In the genomic region with DNA sequence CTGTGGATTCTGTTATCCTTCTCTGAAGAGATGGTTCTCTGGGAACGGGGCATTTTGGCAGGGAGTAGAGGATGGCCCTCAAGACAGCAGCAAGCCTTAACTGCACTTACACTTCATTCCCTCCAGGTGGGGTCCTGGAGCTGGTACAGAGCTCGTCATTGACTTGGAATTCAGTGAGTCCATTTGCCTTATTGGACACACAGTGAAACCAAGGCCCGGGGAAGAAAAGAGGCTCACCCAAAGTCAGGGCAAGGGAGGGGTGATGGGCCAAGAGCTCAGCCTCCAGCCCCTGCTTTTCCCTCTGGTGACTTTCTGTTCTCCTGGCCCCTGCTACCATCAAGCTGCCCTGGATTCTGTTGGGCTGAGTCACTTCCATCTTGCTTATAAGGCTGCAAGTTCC, we compare ENCODE assay signal across 8 cellular contexts.
DNase-seq lines count a peak whose midpoint lies in the region; ATAC-seq, FAIRE-seq and TF ChIP-seq lines count a peak whose summit lies in the region.

No MANE protein-coding gene starts in this region.

- intact Hi-C loops in left ventricle myocardium inferior (cut with micrococcal nuclease) = no loop called here

- ATAC-seq in SK-N-SH treated with all-trans-retinoic acid at 6 μM for 48 hours (peak; percentile 41), HG02840 (IDR thresholded peaks at IDR 0.05; ENCODE audit: low FRiP score, unreplicated experiment) (no peak), GM18868 (IDR thresholded peaks at IDR 0.05; ENCODE audit: unreplicated experiment) (no peak)

- no peak overlapping the region for H3K27ac ChIP-seq in left ventricle myocardium inferior (replicated peaks)

- H3K4me1 ChIP-seq in left ventricle myocardium inferior = peaks cover 4% of the 10 kb centered on the region

- TF ChIP-seq RAD21 in Ishikawa (IDR thresholded peaks at IDR 0.05; ENCODE audit: low read depth) = peak; percentile 83

- FAIRE-seq in frontal cortex (lab: Jason Lieb, UNC) = no peak

- peak; percentile 52 to 55 for DNase-seq in SHP77 (lab: John Stamatoyannopoulos, UW)
- no peak for DNase-seq in SHP77 treated with DMSO at 0.1 percent for 48 hours (lab: John Stamatoyannopoulos, UW)
- DNase-seq in left ventricle myocardium inferior = no peak
- no peak for DNase-seq in frontal cortex (ENCODE audit: low spot score in 2 of 2)

- no peaks in the 10 kb centered on the region for H3K36me3 ChIP-seq in left ventricle myocardium inferior

- peaks cover 48% of the 10 kb centered on the region for H3K27me3 ChIP-seq in left ventricle myocardium inferior (ENCODE audit: low read depth)

- no peak for TF ChIP-seq EP300 in Ishikawa (IDR thresholded peaks at IDR 0.05; ENCODE audit: borderline replicate concordance)

- no peaks in the 10 kb centered on the region for H3K9me3 ChIP-seq in left ventricle myocardium inferior (replicated peaks)

- peak; percentile 46 for TF ChIP-seq CTCF in left ventricle myocardium inferior (IDR thresholded peaks at IDR 0.05; ENCODE audit: borderline replicate concordance)

- no peak overlapping the region for H3K4me3 ChIP-seq in left ventricle myocardium inferior

TF ChIP-seq in Ishikawa, 13 proteins besides CTCF, POLR2A, EP300 and RAD21:
- peak; percentile 41; the same call in 1 of the 2 replicates for TF ChIP-seq TEAD4 (IDR thresholded peaks at IDR 0.05)
- TF ChIP-seq, protein P1, sequence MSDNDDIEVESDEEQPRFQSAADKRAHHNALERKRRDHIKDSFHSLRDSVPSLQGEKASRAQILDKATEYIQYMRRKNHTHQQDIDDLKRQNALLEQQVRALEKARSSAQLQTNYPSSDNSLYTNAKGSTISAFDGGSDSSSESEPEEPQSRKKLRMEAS (IDR thresholded peaks at IDR 0.05) = no peak
TF ChIP-seq in Ishikawa: peak in this region for 1.

TF ChIP-seq in SK-N-SH treated with all-trans-retinoic acid at 6 μM for 48 hours, 23 proteins besides CTCF, POLR2A, EP300 and RAD21:
- TF ChIP-seq ESRRG (CRISPR knock-in tag; IDR thresholded peaks at IDR 0.05) = no peak
- no peak for TF ChIP-seq CSDC2 (CRISPR knock-in tag; IDR thresholded peaks at IDR 0.05)
- no peak for TF ChIP-seq PPARA (CRISPR knock-in tag; IDR thresholded peaks at IDR 0.05; ENCODE audit: borderline replicate concordance)
- no peak for TF ChIP-seq ARNTL (CRISPR knock-in tag; IDR thresholded peaks at IDR 0.05; ENCODE audit: borderline replicate concordance, low read depth)
- TF ChIP-seq GLIS3 (CRISPR knock-in tag; IDR thresholded peaks at IDR 0.05) = no peak
- TF ChIP-seq TOX (CRISPR knock-in tag; IDR thresholded peaks at IDR 0.05; ENCODE audit: borderline replicate concordance) = no peak
- no peak for TF ChIP-seq ZFP30 (CRISPR knock-in tag; IDR thresholded peaks at IDR 0.05)
- TF ChIP-seq BACH2 (CRISPR knock-in tag; IDR thresholded peaks at IDR 0.05; ENCODE audit: borderline replicate concordance) = no peak
- no peak for TF ChIP-seq SNAI2 (CRISPR knock-in tag; IDR thresholded peaks at IDR 0.05)
TF ChIP-seq in SK-N-SH treated with all-trans-retinoic acid at 6 μM for 48 hours: peak in this region for 0.

Comparison
In these comparisons a context has a peak if more than half of its experiments do, and no peak if none do; other contexts are left out.
1. DNase-seq: peak in SHP77 (2 of 2); none in SHP77 treated with DMSO at 0.1 percent for 48 hours (single experiment), left ventricle myocardium inferior (single experiment) and frontal cortex (0 of 2).